In the genomic region with DNA sequence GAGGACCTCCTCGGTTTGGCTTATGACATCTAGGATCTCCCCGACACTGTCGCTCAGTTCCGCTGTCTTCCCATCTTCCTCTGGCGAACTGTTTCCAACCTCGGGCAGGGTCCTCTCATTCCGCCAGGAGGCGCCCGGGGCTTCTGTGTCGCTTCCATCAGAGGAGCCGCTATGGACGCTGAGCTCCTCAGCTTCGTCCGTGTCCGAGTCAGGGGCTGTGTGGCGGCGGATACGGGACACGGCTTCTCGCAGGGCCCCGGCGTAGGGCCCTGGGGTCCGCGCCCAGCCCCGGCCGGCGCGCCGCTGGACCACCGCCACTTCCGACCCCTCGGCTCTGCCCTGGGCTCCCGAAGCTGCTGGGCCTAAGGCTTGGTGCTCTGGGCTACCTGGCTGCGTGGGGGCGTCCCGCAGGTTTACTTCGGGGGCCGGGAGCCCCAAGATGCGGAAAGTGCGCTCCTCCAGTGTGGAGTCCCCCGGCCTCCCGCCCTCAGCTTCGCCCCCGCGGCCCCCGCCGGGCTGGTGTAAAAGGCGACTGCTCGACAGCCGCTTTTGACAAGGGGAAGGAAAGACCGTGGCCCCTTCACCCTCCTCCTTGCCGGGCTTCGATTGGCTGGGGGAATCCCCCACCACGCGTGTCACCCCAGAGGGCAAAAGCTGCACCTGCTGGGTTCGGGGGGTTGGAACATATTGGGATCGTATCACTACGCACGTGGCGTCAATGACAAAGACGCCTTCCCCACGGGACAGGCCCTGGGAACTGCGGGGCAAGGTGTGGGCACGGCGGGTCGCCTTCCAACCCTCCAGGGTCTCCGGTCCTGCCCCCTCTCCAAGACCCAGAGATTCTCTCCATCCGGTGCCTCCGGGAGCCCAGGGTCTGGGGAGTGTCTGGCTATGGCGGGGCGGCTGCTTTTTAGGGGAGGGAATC, we compare ENCODE assay signal across 8 cellular contexts. TPM values are rescaled to one million over a fixed set of nuclear protein-coding genes. Genes with fewer than 3 reads are reported as not detected.
A peak's percentile ranks its signal among the peaks of the same experiment; 100 is the strongest.
DNase-seq lines count a peak whose midpoint lies in the region; ATAC-seq and TF ChIP-seq lines count a peak whose summit lies in the region.

No MANE protein-coding gene starts in this region.

- no peaks in the 10 kb centered on the region for H3K9me3 Mint-ChIP-seq in osteocyte (ENCODE audit: unreplicated experiment)

- peak; percentile 35 for ATAC-seq in HG03108 (IDR thresholded peaks at IDR 0.05; ENCODE audit: unreplicated experiment)
- ATAC-seq in heart right ventricle = peak; percentile 46 to 80 (median 72)
- ATAC-seq in GM19324 (IDR thresholded peaks at IDR 0.05; ENCODE audit: low FRiP score, unreplicated experiment) = no peak
- no peak for ATAC-seq in HG03135 (IDR thresholded peaks at IDR 0.05; ENCODE audit: unreplicated experiment)

- H3K9me3 ChIP-seq in Peyer's patch (no peaks in the 10 kb centered on the region), adipocyte (ENCODE audit: control insufficient read depth, low read length) (no peaks in the 10 kb centered on the region), heart right ventricle (no peaks in the 10 kb centered on the region)

- H3K27ac Mint-ChIP-seq in osteocyte (ENCODE audit: unreplicated experiment) = no peak overlapping the region

- peaks cover 7% of the 10 kb centered on the region for H3K36me3 Mint-ChIP-seq in osteocyte (ENCODE audit: unreplicated experiment)

- intact Hi-C loops in heart right ventricle (cut with DNase I) = loop anchor here in 3 of 10 donors (1.0 to 10.0 kb wide), 3 partner anchors 21 to 145 kb away; a partner anchor contains a TSS

- peak overlapping the region; percentile 46 to 64 (median 54) for H3K4me3 ChIP-seq in Peyer's patch
- peak overlapping the region; percentile 60 for H3K4me3 ChIP-seq in adipocyte (ENCODE audit: low read length)
- H3K4me3 ChIP-seq in heart right ventricle = peak overlapping the region in 9 of 10 donors; percentile 34 to 56 (median 54)

- TF ChIP-seq POLR2A in Peyer's patch (IDR thresholded peaks at IDR 0.05) = no peak

- H3K4me3 Mint-ChIP-seq in osteocyte (ENCODE audit: unreplicated experiment) = peak overlapping the region; percentile 18

- peaks cover 0 to 11% (median 0%) of the 10 kb centered on the region in 3 donors for H3K36me3 ChIP-seq in Peyer's patch
- peaks cover 16% of the 10 kb centered on the region for H3K36me3 ChIP-seq in adipocyte (ENCODE audit: control insufficient read depth, insufficient read depth, low read length, severe bottlenecking)
- H3K36me3 ChIP-seq in heart right ventricle = peaks cover 0 to 18% (median 4%) of the 10 kb centered on the region in 9 donors

- H3K27ac ChIP-seq in Peyer's patch = peak overlapping the region in 1 of 4 donors; percentile 49
- peak overlapping the region in 1 of 10 donors; percentile 39 for H3K27ac ChIP-seq in heart right ventricle

- peak; percentile 28 to 75 (median 68) for TF ChIP-seq CTCF in Peyer's patch (IDR thresholded peaks at IDR 0.05)
- TF ChIP-seq CTCF in heart right ventricle (IDR thresholded peaks at IDR 0.05) = peak; percentile 58 to 90 (median 78)
- peak; percentile 80 for TF ChIP-seq CTCF in osteocyte (IDR thresholded peaks at IDR 0.05)

- H3K9ac ChIP-seq in adipocyte (ENCODE audit: low read length) = no peak overlapping the region

- peaks cover 15% of the 10 kb centered on the region for H3K27me3 Mint-ChIP-seq in osteocyte (ENCODE audit: unreplicated experiment)

- H3K4me1 ChIP-seq in Peyer's patch (peaks cover 0 to 43% (median 33%) of the 10 kb centered on the region in 4 donors), adipocyte (ENCODE audit: control insufficient read depth, insufficient read depth, low read length) (peaks cover 18% of the 10 kb centered on the region), heart right ventricle (peaks cover 13 to 64% (median 42%) of the 10 kb centered on the region in 9 donors)

- DNase-seq in C1 segment of cervical spinal cord (lab: John Stamatoyannopoulos, UW) (peak in 9 of 14 donors; percentile 20 to 44 (median 38)), Peyer's patch (peak; percentile 75 to 90 (median 85)), adipocyte (ENCODE audit: low read depth) (peak; percentile 87), heart right ventricle (peak; percentile 78 to 79), osteocyte (ENCODE audit: extremely low spot score, unreplicated experiment) (peak; percentile 93)

- peaks cover 0 to 26% of the 10 kb centered on the region in 2 donors for H3K27me3 ChIP-seq in Peyer's patch
- H3K27me3 ChIP-seq in adipocyte (replicated peaks; ENCODE audit: control insufficient read depth, insufficient read depth, low read length) = peaks cover 18% of the 10 kb centered on the region
- peaks cover 4 to 92% (median 54%) of the 10 kb centered on the region in 7 donors for H3K27me3 ChIP-seq in heart right ventricle

- H3K4me1 Mint-ChIP-seq in osteocyte (ENCODE audit: unreplicated experiment) = peaks cover 31% of the 10 kb centered on the region

- WGBS in heart right ventricle, 2 donors = 5 to 7% methylated on average over 71 of the region's 71 CpGs

RNA-seq across cellular contexts. Expression of a gene that starts 2.1 kb away (rescaled TPM):
- total RNA-seq in Peyer's patch (under 1 TPM in 2 of 4 donors, not detected in 2; 0.27 to 0.28 TPM), heart right ventricle (1 to 10 TPM in 1 of 10 donors, under 1 TPM in 9; 0.19 to 1.4 (median 0.49) TPM), osteocyte (0.08 and 0.26 TPM in 2 replicates)
- polyA plus RNA-seq in heart right ventricle = under 1 TPM; 0.19 to 0.37 TPM

RNA-seq across cellular contexts. Expression of a gene that starts 18.9 kb away (rescaled TPM):
- total RNA-seq in Peyer's patch (not detected), heart right ventricle (not detected), osteocyte (not detected in 2 replicates)
- not detected for polyA plus RNA-seq in heart right ventricle

RNA-seq across cellular contexts. Expression of a gene that starts 21.5 kb away (rescaled TPM):
- total RNA-seq in Peyer's patch (10 to 100 TPM; 34.1 to 42.2 (median 37.9) TPM), heart right ventricle (100 to 1,000 TPM in 5 of 10 donors, 10 to 100 TPM in 5; 79.4 to 110 (median 100) TPM), osteocyte (75.6 and 80.6 TPM in 2 replicates)
- 10 to 100 TPM; 71.0 to 77.5 TPM for polyA plus RNA-seq in heart right ventricle

RNA-seq across cellular contexts. Expression of a gene that starts 25.5 kb away (rescaled TPM):
- total RNA-seq in Peyer's patch (1 to 10 TPM in 2 of 4 donors, under 1 TPM in 1, not detected in 1; 0.67 to 1.8 (median 1.7) TPM), heart right ventricle (under 1 TPM in 9 of 10 donors, not detected in 1; 0.13 to 0.47 (median 0.20) TPM), osteocyte (not detected in 2 replicates)
- under 1 TPM; 0.20 to 0.22 TPM for polyA plus RNA-seq in heart right ventricle

RNA-seq across cellular contexts. Expression of a gene that starts 39.8 kb away (rescaled TPM):
- 100 to 1,000 TPM in 1 of 4 donors, 10 to 100 TPM in 3; 49.3 to 217 (median 63.5) TPM for total RNA-seq in Peyer's patch
- 10 to 100 TPM; 44.2 to 90.8 (median 54.8) TPM for total RNA-seq in heart right ventricle
- polyA plus RNA-seq in heart right ventricle = 10 to 100 TPM; 30.3 to 48.3 TPM
- total RNA-seq in osteocyte = 138 and 144 TPM in 2 replicates

Comparison
In these comparisons a context has a peak if more than half of its experiments do, and no peak if none do; other contexts are left out.
1. DNase-seq: peak in every context shown above with its lines; median percentile 93 in osteocyte; 87 in adipocyte; 85 in Peyer's patch; 78 in heart right ventricle; 38 in C1 segment of cervical spinal cord.
2. ATAC-seq: peak in HG03108 (single experiment) and heart right ventricle (8 of 8); none in GM19324 (single experiment) and HG03135 (single experiment).
3. Peak in every context shown above with its lines, with median percentiles within 50 percentile points of each other: H3K4me3 ChIP-seq and CTCF ChIP-seq.